In the genomic region with DNA sequence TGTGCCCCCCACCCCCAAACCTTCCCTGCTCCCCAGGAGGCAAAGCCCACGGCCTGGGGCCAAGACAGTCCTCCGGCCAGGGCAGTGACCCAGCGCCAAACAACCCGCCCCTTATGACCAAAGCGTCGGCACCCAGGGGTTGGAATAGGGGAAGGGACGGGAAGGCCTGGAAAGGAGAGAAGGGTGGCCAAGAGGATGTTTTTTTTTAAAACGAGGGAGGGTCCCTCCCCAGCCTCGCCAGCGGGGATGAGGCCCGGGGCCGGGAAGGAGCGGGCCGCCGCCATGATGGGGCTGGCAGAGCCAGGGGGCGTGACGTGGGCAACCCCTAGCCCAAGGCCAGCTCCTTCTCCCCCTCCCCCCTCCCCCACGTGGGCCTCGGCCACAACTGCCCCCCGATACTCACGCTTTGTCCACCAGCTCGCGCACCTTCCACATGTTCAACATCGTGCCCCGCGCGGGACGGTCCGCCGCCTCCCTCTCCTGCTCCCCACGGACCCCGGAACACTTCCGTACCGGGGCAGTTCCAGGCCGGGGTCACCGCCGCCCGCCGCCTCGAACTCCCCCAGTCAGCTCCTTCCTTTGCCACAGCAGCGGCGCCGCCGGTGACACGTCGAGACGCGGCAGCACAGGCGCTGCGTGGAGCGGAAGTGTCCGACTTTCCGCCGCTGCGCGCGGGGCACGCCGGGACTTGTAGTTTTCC, we compare ENCODE assay signal across 8 cellular contexts. TPM values are rescaled to one million over a fixed set of nuclear protein-coding genes. Genes with fewer than 3 reads are reported as not detected.
DNase-seq lines count a peak whose midpoint lies in the region; ATAC-seq and TF ChIP-seq lines count a peak whose summit lies in the region.

CLINT1 (minus strand) TSS at position 619 of the 700 bp plus-strand sequence; CDS start at position 444, 175 bp downstream.

- ATAC-seq in stimulated activated naive CD8-positive, alpha-beta T cell treated with anti-CD3 and anti-CD28 coated beads, Interleukin-15, amount 100 ng/mL, for 72 hours = peak; percentile 83

- H3K9me3 Mint-ChIP-seq in nephron progenitor cell = no peaks in the 10 kb centered on the region
- H3K9me3 Mint-ChIP-seq in stimulated activated naive CD8-positive, alpha-beta T cell treated with anti-CD3 and anti-CD28 coated beads, Interleukin-15, amount 100 ng/mL, for 72 hours = no peaks in the 10 kb centered on the region

- peaks cover 2% of the 10 kb centered on the region for H3K27me3 Mint-ChIP-seq in nephron progenitor cell (ENCODE audit: low read depth, poor library complexity)
- H3K27me3 Mint-ChIP-seq in stimulated activated naive CD8-positive, alpha-beta T cell treated with anti-CD3 and anti-CD28 coated beads, Interleukin-15, amount 100 ng/mL, for 72 hours = no peaks in the 10 kb centered on the region

- peak within 1 kb of the TSS; percentile 91 for H3K4me3 Mint-ChIP-seq in nephron progenitor cell
- H3K4me3 Mint-ChIP-seq in stimulated activated naive CD8-positive, alpha-beta T cell treated with anti-CD3 and anti-CD28 coated beads, Interleukin-15, amount 100 ng/mL, for 72 hours = peak within 1 kb of the TSS; percentile 84 to 99

- no peaks in the 10 kb centered on the region for H3K36me3 Mint-ChIP-seq in nephron progenitor cell (ENCODE audit: low read depth)

- peaks cover 30% of the 10 kb centered on the region for H3K4me1 Mint-ChIP-seq in nephron progenitor cell
- H3K4me1 Mint-ChIP-seq in stimulated activated naive CD8-positive, alpha-beta T cell treated with anti-CD3 and anti-CD28 coated beads, Interleukin-15, amount 100 ng/mL, for 72 hours = peaks cover 79% of the 10 kb centered on the region

- DNase-seq in Daoy (ENCODE audit: low read depth) = peak; percentile 95
- peak; percentile 58 for DNase-seq in GOT3 (lab: John Stamatoyannopoulos, UW)
- DNase-seq in M059J (ENCODE audit: low read depth) = peak; percentile 87
- DNase-seq in SIG-M5 treated with dmso at 0.1 percent for 504 hours (lab: John Stamatoyannopoulos, UW; ENCODE audit: unreplicated experiment) = peak; percentile 87
- peak; percentile 83 for DNase-seq in activated gamma-delta T cell treated with Interleukin-2 at 50 U/mL for 16 hours
- DNase-seq in fibroblast of the conjunctiva (ENCODE audit: low read depth) = peak; percentile 64
- DNase-seq in nephron progenitor cell = peak; percentile 91
- DNase-seq in stimulated activated naive CD8-positive, alpha-beta T cell treated with anti-CD3 and anti-CD28 coated beads, Interleukin-15, amount 100 ng/mL, for 72 hours = peak; percentile 84 to 88

- peak within 1 kb of the TSS; percentile 93 for H3K27ac Mint-ChIP-seq in nephron progenitor cell
- H3K27ac Mint-ChIP-seq in stimulated activated naive CD8-positive, alpha-beta T cell treated with anti-CD3 and anti-CD28 coated beads, Interleukin-15, amount 100 ng/mL, for 72 hours = peak within 1 kb of the TSS; percentile 99 to 100

- no peak for TF ChIP-seq CTCF in nephron progenitor cell (IDR thresholded peaks at IDR 0.05)

RNA-seq across cellular contexts. Expression of gene CLINT1, which starts in this region (rescaled TPM):
- total RNA-seq in Daoy (2014; rRNA removed; shearing (Covaris generic)) = 47.6 and 52.6 TPM in 2 replicates
- 50.6 and 71.5 TPM in 2 replicates for total RNA-seq in M059J (2014; rRNA removed; shearing (Covaris generic))

Comparison
In these comparisons a context has a peak if more than half of its experiments do, and no peak if none do; other contexts are left out.
1. Peak in every context shown above with its lines: DNase-seq and ATAC-seq.